ENCODE assay signal across 8 cellular contexts in genomic region chr13:97953376-97953970, GRCh38. TPM values are rescaled to one million over a fixed set of nuclear protein-coding genes. Genes with fewer than 3 reads are reported as not detected.
DNase-seq lines count a peak whose midpoint lies in the region; ATAC-seq and TF ChIP-seq lines count a peak whose summit lies in the region.

Gene IPO5 (plus strand): TSS chr13:97953675. CDS start chr13:97976697, 23,022 bp downstream.

- 69% methylated on average over 10 of the region's 10 CpGs for WGBS in aorta, 2 donors

- H3K27ac Mint-ChIP-seq in activated naive CD4-positive, alpha-beta T cell treated with anti-CD3 and anti-CD28 coated beads, Interleukin-2, amount 50 U/mL, for 72 hours, result peak within 1 kb of the TSS in 1 of 2 donors; percentile 21
- H3K27ac Mint-ChIP-seq in endothelial cell (ENCODE audit: unreplicated experiment), result no peak within 1 kb of the TSS

- DNase-seq in activated naive CD4-positive, alpha-beta T cell treated with anti-CD3 and anti-CD28 coated beads, Interleukin-2, amount 50 U/mL, for 72 hours (ENCODE audit: low spot score in 2 of 2), result no peak
- no peak for DNase-seq in activated naive CD4-positive, alpha-beta T cell treated with anti-CD3 and anti-CD28 coated beads, Interleukin-2, amount 50 U/mL, for 16 hours
- DNase-seq in endothelial cell (ENCODE audit: low spot score), result no peak
- no peak for DNase-seq in mucosa of gallbladder (ENCODE audit: low spot score)
- DNase-seq in aorta, result no peak
- DNase-seq in RKO (ENCODE audit: low spot score), result no peak
- no peak for DNase-seq in NCI-H748 treated with DMSO at 0.1 percent for 48 hours (lab: John Stamatoyannopoulos, UW)

- ATAC-seq in activated naive CD4-positive, alpha-beta T cell treated with anti-CD3 and anti-CD28 coated beads, Interleukin-2, amount 50 U/mL, for 72 hours, result no peak
- ATAC-seq in aorta (ENCODE audit: low FRiP score), result no peak
- ATAC-seq in activated CD4-positive, CD25-positive, alpha-beta regulatory T cell treated with anti-CD3 and anti-CD28 coated beads, Interleukin-2, amount 50 U/mL, for 24 hours, result no peak

- peaks cover 6% of the 10 kb centered on the region in 2 donors for H3K36me3 Mint-ChIP-seq in activated naive CD4-positive, alpha-beta T cell treated with anti-CD3 and anti-CD28 coated beads, Interleukin-2, amount 50 U/mL, for 72 hours
- H3K36me3 Mint-ChIP-seq in endothelial cell (ENCODE audit: low read depth, unreplicated experiment), result peaks cover 4% of the 10 kb centered on the region

- no peaks in the 10 kb centered on the region for H3K36me3 ChIP-seq in aorta (ENCODE audit: control insufficient read depth in 1 of 2, insufficient read depth in 2 of 2, low read length in 1 of 2)

- no peaks in the 10 kb centered on the region for H3K27me3 Mint-ChIP-seq in endothelial cell (ENCODE audit: unreplicated experiment)

- peaks cover 9% of the 10 kb centered on the region for H3K4me1 Mint-ChIP-seq in endothelial cell (ENCODE audit: unreplicated experiment)

- no peak within 1 kb of the TSS for H3K27ac ChIP-seq in aorta (ENCODE audit: low read depth in 1 of 2, low read length in 2 of 2)

- no peak within 1 kb of the TSS for H3K4me3 Mint-ChIP-seq in endothelial cell (ENCODE audit: unreplicated experiment)

- no peaks in the 10 kb centered on the region for H3K9me3 ChIP-seq in aorta (ENCODE audit: control insufficient read depth, low read length)

- no peak within 1 kb of the TSS for H3K4me3 ChIP-seq in aorta (ENCODE audit: low read length in 2 of 2)

- no peaks in the 10 kb centered on the region for H3K27me3 ChIP-seq in aorta (ENCODE audit: control insufficient read depth in 1 of 2, insufficient read depth in 2 of 2, low read length in 1 of 2)

- intact Hi-C loops in aorta (cut with DNase I), result no loop called here

- no peaks in the 10 kb centered on the region for H3K4me1 ChIP-seq in aorta (ENCODE audit: control insufficient read depth in 1 of 2, insufficient read depth in 2 of 2, low read length in 2 of 2)

- H3K9me3 Mint-ChIP-seq in activated naive CD4-positive, alpha-beta T cell treated with anti-CD3 and anti-CD28 coated beads, Interleukin-2, amount 50 U/mL, for 72 hours, result peaks cover 4 to 5% of the 10 kb centered on the region in 2 donors
- H3K9me3 Mint-ChIP-seq in endothelial cell (ENCODE audit: unreplicated experiment), result no peaks in the 10 kb centered on the region

- no peak for TF ChIP-seq CTCF in endothelial cell (IDR thresholded peaks at IDR 0.05; ENCODE audit: unreplicated experiment)

RNA-seq across cellular contexts. Expression of gene IPO5, which starts in this region (rescaled TPM):
- 100 to 1,000 TPM; 228 to 256 TPM for total RNA-seq in activated naive CD4-positive, alpha-beta T cell treated with anti-CD3 and anti-CD28 coated beads, Interleukin-2, amount 50 U/mL, for 72 hours
- total RNA-seq in endothelial cell (ENCODE audit: unreplicated experiment) (154 TPM), mucosa of gallbladder (101 TPM), aorta (100 to 1,000 TPM in 1 of 2 donors, 10 to 100 TPM in 1; 97.3 to 128 TPM)
- 10 to 100 TPM; 35.6 to 52.8 TPM for polyA plus RNA-seq in aorta
